Comparison of ENCODE assay signal across 13 cellular contexts in genomic region chrX:69137371-69137881, GRCh38. TPM values are rescaled to one million over a fixed set of nuclear protein-coding genes. Genes with fewer than 3 reads are reported as not detected.
DNase-seq lines count a peak whose midpoint lies in the region; ATAC-seq and TF ChIP-seq lines count a peak whose summit lies in the region.
"Had no signal": no experiment of that assay in that cellular context is flagged by ENCODE, and none has a peak within 500 bp of the region (broad histone marks: within the 10 kb centered on the region; RNA-seq: fewer than 3 reads in every experiment).

No MANE protein-coding gene starts in this region.

- no peaks in the 10 kb centered on the region for H3K36me3 ChIP-seq in NT2/D1 (ENCODE audit: insufficient read depth, insufficient read length, low read length)
- no peaks in the 10 kb centered on the region for H3K36me3 ChIP-seq in neuronal stem cell (replicated peaks in 1 of 2; ENCODE audit: control insufficient read depth in 2 of 2, insufficient read depth in 2 of 2, low read length in 2 of 2)

- H3K4me3 ChIP-seq in AG09309 (ENCODE audit: control insufficient read depth, low read depth, low read length) (no peak overlapping the region; the same call in 1 of the 2 replicates), NT2/D1 (ENCODE audit: insufficient read length, low read depth) (peak overlapping the region; percentile 49), neuronal stem cell (ENCODE audit: low read length in 2 of 2) (peak overlapping the region; percentile 10 to 46)

- H3K14ac ChIP-seq in neuronal stem cell (ENCODE audit: low read length): no peak overlapping the region

- TF ChIP-seq CTCF in AG09309 (IDR thresholded peaks at IDR 0.05; ENCODE audit: control insufficient read depth, insufficient read depth, low read depth, low read length, missing control alignments) (no peak), natural killer cell (IDR thresholded peaks at IDR 0.05) (no peak)

- ATAC-seq in HG03196 (IDR thresholded peaks at IDR 0.05; ENCODE audit: unreplicated experiment) (no peak), HG03520 (IDR thresholded peaks at IDR 0.05; ENCODE audit: unreplicated experiment) (no peak), natural killer cell (no peak), GM18858 (IDR thresholded peaks at IDR 0.05; ENCODE audit: unreplicated experiment) (no peak)
- ATAC-seq: HCT116; naive thymus-derived CD4-positive, alpha-beta T cell had no signal

- H3K9me3 Mint-ChIP-seq in natural killer cell: no peaks in the 10 kb centered on the region
- H3K9me3 Mint-ChIP-seq: naive thymus-derived CD4-positive, alpha-beta T cell had no signal

- DNase-seq in AG09309 (ENCODE audit: low read depth): peak; percentile 55
- peak; percentile 76 for DNase-seq in NT2/D1 (ENCODE audit: low read depth, low spot score)
- DNase-seq in glomerular visceral epithelial cell (ENCODE audit: extremely low spot score): peak; percentile 22
- no peak for DNase-seq in neuronal stem cell (ENCODE audit: low spot score)
- no peak for DNase-seq in natural killer cell
- DNase-seq: ACHN; activated CD4-positive, alpha-beta T cell treated with anti-CD3 and anti-CD28 coated beads, Interleukin-2, amount 50 U/mL, for 4 hours; KBM-7; naive thymus-derived CD4-positive, alpha-beta T cell had no signal

- no peak overlapping the region for H2BK15ac ChIP-seq in neuronal stem cell (ENCODE audit: low read length)

- peak overlapping the region; percentile 61 for H2BK120ac ChIP-seq in neuronal stem cell (ENCODE audit: low read depth, low read length)

- peak overlapping the region; percentile 52 for H2AFZ ChIP-seq in neuronal stem cell (ENCODE audit: low read length)

- peak overlapping the region; percentile 71 for H2BK5ac ChIP-seq in neuronal stem cell (ENCODE audit: low read length)

- H2BK12ac ChIP-seq in neuronal stem cell (ENCODE audit: low read length): no peak overlapping the region

- H4K91ac ChIP-seq in neuronal stem cell (ENCODE audit: low read depth, low read length, poor library complexity): no peak overlapping the region

- H3K4me1 Mint-ChIP-seq in natural killer cell: no peaks in the 10 kb centered on the region
- H3K4me1 Mint-ChIP-seq: naive thymus-derived CD4-positive, alpha-beta T cell had no signal

- H3K36me3 Mint-ChIP-seq in natural killer cell: no peaks in the 10 kb centered on the region
- H3K36me3 Mint-ChIP-seq: naive thymus-derived CD4-positive, alpha-beta T cell had no signal

- intact Hi-C loops in natural killer cell (cut with micrococcal nuclease): no loop called here

- H3K9ac ChIP-seq in NT2/D1 (ENCODE audit: insufficient read length, low read depth): peak overlapping the region; percentile 79
- no peak overlapping the region for H3K9ac ChIP-seq in neuronal stem cell (ENCODE audit: low read depth, low read length, poor library complexity)

- H2AK5ac ChIP-seq in neuronal stem cell (ENCODE audit: low read depth, low read length): peak overlapping the region; percentile 88

- peak overlapping the region; percentile 95 for H3K18ac ChIP-seq in neuronal stem cell (ENCODE audit: low read length)

- no CpG with 5 or more reads among the region's 10 CpGs for WGBS in neuronal stem cell (ENCODE audit: extremely low coverage in 2 of 2, insufficient read length in 2 of 2, insufficient replicate concordance in 1 of 2), 2 donors

- H3K23ac ChIP-seq in neuronal stem cell (ENCODE audit: low read depth, low read length, poor library complexity): no peak overlapping the region

- H3K4me3 Mint-ChIP-seq in natural killer cell: no peak overlapping the region

- peak overlapping the region; percentile 33 for H3K4me2 ChIP-seq in neuronal stem cell (ENCODE audit: insufficient read depth, low read length, poor library complexity, severe bottlenecking)

- peak overlapping the region; percentile 99 for H3K27ac ChIP-seq in neuronal stem cell (replicated peaks; ENCODE audit: low read length)

- no peak overlapping the region for H3K4ac ChIP-seq in neuronal stem cell (ENCODE audit: low read length)

- H3K79me1 ChIP-seq in neuronal stem cell (ENCODE audit: low read depth, low read length): no peaks in the 10 kb centered on the region

- no peaks in the 10 kb centered on the region for H3K27me3 ChIP-seq in NT2/D1 (ENCODE audit: insufficient read depth, insufficient read length)
- H3K27me3 ChIP-seq in neuronal stem cell (ENCODE audit: control insufficient read depth in 3 of 3, insufficient read depth in 3 of 3, low read depth in 1 of 3, low read length in 3 of 3): no peaks in the 10 kb centered on the region

- H3K27ac Mint-ChIP-seq in natural killer cell: no peak overlapping the region
- H3K27ac Mint-ChIP-seq: naive thymus-derived CD4-positive, alpha-beta T cell had no signal

- H3K4me1 ChIP-seq in NT2/D1 (ENCODE audit: insufficient read depth, insufficient read length) (peaks cover 22% of the 10 kb centered on the region), neuronal stem cell (ENCODE audit: control insufficient read depth in 2 of 2, insufficient read depth in 1 of 2, low read depth in 1 of 2, low read length in 2 of 2) (peaks cover 41 to 46% of the 10 kb centered on the region in 2 donors)

- peaks cover 8 to 20% of the 10 kb centered on the region in 2 donors for H3K27me3 Mint-ChIP-seq in natural killer cell (ENCODE audit: low read depth in 2 of 2)

- H3K9me3 ChIP-seq in NT2/D1 (ENCODE audit: insufficient read depth, low read length) (no peaks in the 10 kb centered on the region), neuronal stem cell (replicated peaks in 1 of 2; ENCODE audit: control insufficient read depth in 2 of 2, insufficient read depth in 1 of 2, low read depth in 1 of 2, low read length in 2 of 2) (no peaks in the 10 kb centered on the region)

- H4K8ac ChIP-seq in neuronal stem cell (ENCODE audit: low read depth, low read length): no peak overlapping the region

RNA-seq across cellular contexts. Expression of gene PJA1, which starts 27.8 kb away (rescaled TPM):
- 68.9 TPM for polyA plus RNA-seq in neuronal stem cell (2013, experiment 1 of 2)
- 73.4 TPM for polyA plus RNA-seq in neuronal stem cell (2013, experiment 2 of 2)
- 10 to 100 TPM; 18.5 to 23.4 (median 22.0) TPM for total RNA-seq in natural killer cell

Comparison
In these comparisons a context has a peak if more than half of its experiments do, and no peak if none do; other contexts are left out.
1. DNase-seq: peak in AG09309 (single experiment), NT2/D1 (single experiment) and glomerular visceral epithelial cell (single experiment); none in neuronal stem cell (single experiment) and natural killer cell (single experiment).